1 cellular context compared by ENCODE assay signal in the genomic region with DNA sequence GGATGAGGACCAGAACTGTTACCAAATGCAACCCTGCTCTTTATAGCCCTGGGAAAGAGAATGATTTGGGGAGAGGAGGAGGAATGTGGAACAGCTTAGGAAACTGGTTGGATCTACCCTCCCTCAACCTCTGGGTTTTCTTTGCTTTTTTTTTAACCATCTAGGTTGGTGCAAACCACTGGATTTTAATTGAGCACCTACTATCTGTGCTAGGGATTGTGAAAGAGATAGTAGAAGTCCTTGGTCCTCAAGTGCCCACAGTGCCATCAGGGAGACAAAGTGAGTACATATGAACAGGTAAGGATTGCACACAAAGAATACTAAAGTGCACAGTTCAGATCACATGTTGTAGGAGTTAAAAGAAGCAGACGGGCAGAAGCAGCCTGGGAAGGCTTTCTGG.
TF ChIP-seq lines count a peak whose summit lies in the region.

No MANE protein-coding gene starts in this region.

TF ChIP-seq in A549, 52 proteins besides CTCF, POLR2A, EP300 and RAD21:
- TF ChIP-seq ZFP36 (IDR thresholded peaks at IDR 0.05; ENCODE audit: borderline replicate concordance, partially characterized antibody) (no peak), NPAS2 (CRISPR knock-in tag; IDR thresholded peaks at IDR 0.05; ENCODE audit: borderline replicate concordance) (no peak), POLR2AphosphoS2 (conservative IDR thresholded peaks at IDR 0.05; ENCODE audit: low read length) (no peak), ESRRA (IDR thresholded peaks at IDR 0.05; ENCODE audit: borderline replicate concordance, low read length) (no peak), HMGXB4 (CRISPR knock-in tag; IDR thresholded peaks at IDR 0.05; ENCODE audit: borderline replicate concordance) (no peak), ZNF302 (CRISPR knock-in tag; IDR thresholded peaks at IDR 0.05) (no peak), JUN (IDR thresholded peaks at IDR 0.05) (no peak), BHLHE40 (IDR thresholded peaks at IDR 0.05; ENCODE audit: low read depth, low read length) (no peak)
